19 cellular contexts compared by ENCODE assay signal in the genomic region with DNA sequence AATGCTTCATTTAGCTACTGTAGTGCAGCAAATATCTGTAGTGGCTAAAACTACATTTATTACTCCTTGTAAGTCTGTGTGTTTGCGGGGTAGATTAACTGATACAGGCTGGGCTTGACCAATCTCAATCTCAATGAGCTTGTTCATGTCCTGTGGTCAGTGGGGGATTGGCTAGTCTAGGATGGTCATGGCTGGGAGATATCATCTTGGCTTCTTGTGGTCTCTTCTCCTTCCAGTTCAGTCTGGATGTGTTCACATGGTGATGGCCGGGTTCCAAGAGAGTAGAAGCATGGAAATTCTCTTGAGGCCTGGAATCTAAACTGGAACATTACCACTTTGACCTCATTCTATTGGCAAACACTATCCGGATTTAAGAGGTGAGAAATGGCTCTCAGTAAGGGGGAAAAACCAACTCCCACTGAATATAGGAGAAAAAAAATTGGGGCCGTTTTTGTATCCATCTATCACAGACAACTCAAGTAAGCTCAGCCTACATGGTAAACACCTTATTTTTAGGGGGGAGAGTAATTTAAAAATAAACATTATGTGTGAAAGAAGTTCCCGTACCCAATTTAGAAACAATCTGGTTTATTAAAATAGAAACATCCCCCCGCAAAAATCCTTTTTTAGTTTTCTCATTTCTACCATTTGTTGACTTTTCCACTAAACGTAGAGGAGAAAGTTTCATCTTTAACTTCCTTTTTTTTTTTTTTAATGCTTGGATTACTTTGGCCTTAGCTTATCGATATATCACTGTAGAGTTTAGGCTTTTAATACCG.
A peak's percentile ranks its signal among the peaks of the same experiment; 100 is the strongest.
DNase-seq lines count a peak whose midpoint lies in the region; ATAC-seq, FAIRE-seq and TF ChIP-seq lines count a peak whose summit lies in the region.
"Had no signal": no experiment of that assay in that cellular context is flagged by ENCODE, and none has a peak within 500 bp of the region (broad histone marks: within the 10 kb centered on the region; RNA-seq: fewer than 3 reads in every experiment).

No MANE protein-coding gene starts in this region.

- no peak for TF ChIP-seq EP300 in GM12878 (IDR thresholded peaks at IDR 0.05; ENCODE audit: borderline replicate concordance in 1 of 2, control insufficient read depth in 1 of 2, low read depth in 2 of 2, low read length in 2 of 2)

- no peak overlapping the region for H3K27ac ChIP-seq in GM12878 (ENCODE audit: control insufficient read depth, insufficient read depth)
- H3K27ac ChIP-seq in right cardiac atrium (ENCODE audit: low read length): no peak overlapping the region
- H3K27ac ChIP-seq: cardiac muscle cell, tibial nerve had no signal

- H3K4me3 ChIP-seq in GM12878 (no peak overlapping the region), right cardiac atrium (ENCODE audit: low read length) (no peak overlapping the region)
- H3K4me3 ChIP-seq: cardiac muscle cell, tibial nerve had no signal

- no peaks in the 10 kb centered on the region for H4K20me1 ChIP-seq in GM12878 (ENCODE audit: control insufficient read depth, insufficient read depth)

- H3K36me3 ChIP-seq in GM12878 (ENCODE audit: control insufficient read depth in 2 of 2, insufficient read depth in 2 of 2, low read length in 1 of 2): no peaks in the 10 kb centered on the region
- H3K36me3 ChIP-seq: cardiac muscle cell, tibial nerve had no signal

- in situ Hi-C loops in KBM-7 (cut with MboI; ENCODE audit: low pct_unique_long_range_greater_than_20kb, low sequenced_read_pairs) (no loop called here), GM12878 (cut with MboI) (no loop called here), GM13977 (cut with MboI; ENCODE audit: low pct_unique_long_range_greater_than_20kb, low sequenced_read_pairs, unreplicated experiment) (no loop called here)

- H3K9me3 ChIP-seq in GM12878 (replicated peaks; ENCODE audit: control insufficient read depth, insufficient read depth, low read length): no peaks in the 10 kb centered on the region
- no peaks in the 10 kb centered on the region for H3K9me3 ChIP-seq in right cardiac atrium (ENCODE audit: control insufficient read depth, low read length)
- H3K9me3 ChIP-seq: tibial nerve had no signal

- SMC1A ChIA-PET in GM12878 (lab: Charles Lee; ENCODE audit: uncharacterized antibody, unreplicated experiment): interaction anchor here (0.6 to 1.9 kb wide), 6 partner anchors 9 to 131 kb away, joined by 3 to 12 read pairs (median 4); no protein-coding TSS in a partner anchor

- TF ChIP-seq CTCF in GM12878 (IDR thresholded peaks at IDR 0.05 in 2 of 3, conservative IDR thresholded peaks at IDR 0.05 in 1 of 3; ENCODE audit: control insufficient read depth in 2 of 3, extremely low read depth in 1 of 3, insufficient read depth in 1 of 3, low read depth in 3 of 3, low read length in 3 of 3): no peak
- TF ChIP-seq CTCF in GM13977 (IDR thresholded peaks at IDR 0.05; ENCODE audit: extremely low read depth, insufficient read depth, missing control alignments): no peak

- RAD21 ChIA-PET in GM12878 (lab: Charles Lee; ENCODE audit: unreplicated experiment): no interaction called here

- H2AFZ ChIP-seq in GM12878 (ENCODE audit: control insufficient read depth, low read depth, low read length): no peak overlapping the region

- intact Hi-C loops in GM12878 (cut with micrococcal nuclease; ENCODE audit: unreplicated experiment) (no loop called here), right cardiac atrium (cut with DNase I) (no loop called here)

- no peak for TF ChIP-seq POLR2A in GM12878 (IDR thresholded peaks at IDR 0.05; ENCODE audit: low read depth, low read length)

- no peak for FAIRE-seq in GM12878 (lab: Jason Lieb, UNC)

- CTCF ChIA-PET in GM12878 (lab: Yijun Ruan, JAX): interaction anchor here (1.6 kb wide), 1 partner anchor 15 kb away, joined by 4 read pairs; no protein-coding TSS in a partner anchor

- TF ChIP-seq RAD21 in GM12878 (IDR thresholded peaks at IDR 0.05; ENCODE audit: insufficient read depth, low read depth, low read length): no peak

- no peaks in the 10 kb centered on the region for H3K27me3 ChIP-seq in GM12878 (replicated peaks in 1 of 2; ENCODE audit: control insufficient read depth in 2 of 2, insufficient read depth in 2 of 2, low read length in 1 of 2)
- H3K27me3 ChIP-seq in right cardiac atrium (ENCODE audit: control insufficient read depth, insufficient read depth): no peaks in the 10 kb centered on the region
- H3K27me3 ChIP-seq: cardiac muscle cell, tibial nerve had no signal

- H3K4me1 ChIP-seq in GM12878 (ENCODE audit: control insufficient read depth, insufficient read depth, low read length): peaks cover 2% of the 10 kb centered on the region; the same call in 1 of the 2 replicates
- peaks cover 2% of the 10 kb centered on the region for H3K4me1 ChIP-seq in right cardiac atrium (ENCODE audit: control insufficient read depth, insufficient read depth, low read length)
- H3K4me1 ChIP-seq: tibial nerve had no signal

- DNase-seq in CMK (ENCODE audit: low read depth) (peak; percentile 80), KBM-7 (peak; percentile 25), GM12878 (ENCODE audit: low read depth, low spot score) (no peak), right cardiac atrium (peak; percentile 42 to 77 (median 59)), GM13977 (ENCODE audit: low spot score) (no peak), germinal center (ENCODE audit: low spot score) (no peak), T-helper 1 cell (no peak), NCI-H1417 (lab: John Stamatoyannopoulos, UW) (no peak)
- DNase-seq: activated CD4-positive, alpha-beta memory T cell treated with anti-CD3 and anti-CD28 coated beads for 36 hours; activated naive CD8-positive, alpha-beta T cell treated with anti-CD3 and anti-CD28 coated beads, Interleukin-2, amount 10 ng/mL, durations not matched to agents 7 days and 5 days; CD8-positive, alpha-beta T cell; hippocampal formation; NCI-H146; NCI-H510A treated with DMSO at 0.1 percent for 48 hours; stimulated activated CD4-positive, alpha-beta T cell treated with anti-CD3 and anti-CD28 coated beads, Interleukin-4, amount 100 ng/mL, for 1 hour; stimulated activated naive CD4-positive, alpha-beta T cell treated with Interleukin-2 at 50 U/mL for 16 hours; T-helper 9 cell had no signal

- no peak overlapping the region for H3K4me2 ChIP-seq in GM12878 (ENCODE audit: control insufficient read depth, insufficient read depth)

- no peak; the same call in 2 of the 3 replicates for ATAC-seq in GM12878
- peak; percentile 88 to 92 for ATAC-seq in right cardiac atrium
- ATAC-seq: CD8-positive, alpha-beta T cell had no signal

- BruUV-seq in GM12878 (replicated peaks; lab: Mats Ljungman, UMichigan): no TSS peak

- POLR2A ChIA-PET in GM12878 (lab: Charles Lee): interaction anchor here (0.7 kb wide), 1 partner anchor 86 kb away, joined by 3 read pairs; no protein-coding TSS in a partner anchor

- no peak overlapping the region for H3K9ac ChIP-seq in GM12878 (ENCODE audit: control insufficient read depth, insufficient read depth, low read length)

- WGBS in GM12878 (ENCODE audit: insufficient coverage, insufficient replicate concordance, low lambda C conversion rate, missing lambda C conversion rate): 30% methylated on average over 9 of the region's 9 CpGs
- WGBS in right cardiac atrium: 50% methylated on average over 9 of the region's 9 CpGs

- no peaks in the 10 kb centered on the region for H3K79me2 ChIP-seq in GM12878 (ENCODE audit: control insufficient read depth, insufficient read depth, low read length)

TF ChIP-seq in GM12878, 131 proteins besides CTCF, POLR2A, EP300 and RAD21 (continues in another document):
- TF ChIP-seq MEF2A (IDR thresholded peaks at IDR 0.05; ENCODE audit: insufficient read depth, low read depth, low read length) (peak; percentile 90), CHD4 (IDR thresholded peaks at IDR 0.05) (no peak), SREBF2 (IDR thresholded peaks at IDR 0.05; ENCODE audit: low read length) (no peak), NR2F1 (conservative IDR thresholded peaks at IDR 0.05) (no peak), EGR1 (IDR thresholded peaks at IDR 0.05; ENCODE audit: borderline replicate concordance in 1 of 2, low read depth in 2 of 2, low read length in 2 of 2) (no peak), MEF2B (IDR thresholded peaks at IDR 0.05; ENCODE audit: partially characterized antibody, poor library complexity, severe bottlenecking) (peak; percentile 77)
- TF ChIP-seq, protein P1, sequence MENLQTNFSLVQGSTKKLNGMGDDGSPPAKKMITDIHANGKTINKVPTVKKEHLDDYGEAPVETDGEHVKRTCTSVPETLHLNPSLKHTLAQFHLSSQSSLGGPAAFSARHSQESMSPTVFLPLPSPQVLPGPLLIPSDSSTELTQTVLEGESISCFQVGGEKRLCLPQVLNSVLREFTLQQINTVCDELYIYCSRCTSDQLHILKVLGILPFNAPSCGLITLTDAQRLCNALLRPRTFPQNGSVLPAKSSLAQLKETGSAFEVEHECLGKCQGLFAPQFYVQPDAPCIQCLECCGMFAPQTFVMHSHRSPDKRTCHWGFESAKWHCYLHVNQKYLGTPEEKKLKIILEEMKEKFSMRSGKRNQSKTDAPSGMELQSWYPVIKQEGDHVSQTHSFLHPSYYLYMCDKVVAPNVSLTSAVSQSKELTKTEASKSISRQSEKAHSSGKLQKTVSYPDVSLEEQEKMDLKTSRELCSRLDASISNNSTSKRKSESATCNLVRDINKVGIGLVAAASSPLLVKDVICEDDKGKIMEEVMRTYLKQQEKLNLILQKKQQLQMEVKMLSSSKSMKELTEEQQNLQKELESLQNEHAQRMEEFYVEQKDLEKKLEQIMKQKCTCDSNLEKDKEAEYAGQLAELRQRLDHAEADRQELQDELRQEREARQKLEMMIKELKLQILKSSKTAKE (IDR thresholded peaks at IDR 0.05; ENCODE audit: low read depth, poor library complexity, severe bottlenecking): no peak
- TF ChIP-seq, protein P2, sequence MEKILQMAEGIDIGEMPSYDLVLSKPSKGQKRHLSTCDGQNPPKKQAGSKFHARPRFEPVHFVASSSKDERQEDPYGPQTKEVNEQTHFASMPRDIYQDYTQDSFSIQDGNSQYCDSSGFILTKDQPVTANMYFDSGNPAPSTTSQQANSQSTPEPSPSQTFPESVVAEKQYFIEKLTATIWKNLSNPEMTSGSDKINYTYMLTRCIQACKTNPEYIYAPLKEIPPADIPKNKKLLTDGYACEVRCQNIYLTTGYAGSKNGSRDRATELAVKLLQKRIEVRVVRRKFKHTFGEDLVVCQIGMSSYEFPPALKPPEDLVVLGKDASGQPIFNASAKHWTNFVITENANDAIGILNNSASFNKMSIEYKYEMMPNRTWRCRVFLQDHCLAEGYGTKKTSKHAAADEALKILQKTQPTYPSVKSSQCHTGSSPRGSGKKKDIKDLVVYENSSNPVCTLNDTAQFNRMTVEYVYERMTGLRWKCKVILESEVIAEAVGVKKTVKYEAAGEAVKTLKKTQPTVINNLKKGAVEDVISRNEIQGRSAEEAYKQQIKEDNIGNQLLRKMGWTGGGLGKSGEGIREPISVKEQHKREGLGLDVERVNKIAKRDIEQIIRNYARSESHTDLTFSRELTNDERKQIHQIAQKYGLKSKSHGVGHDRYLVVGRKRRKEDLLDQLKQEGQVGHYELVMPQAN (conservative IDR thresholded peaks at IDR 0.05): no peak

Comparison
In these comparisons a context has a peak if more than half of its experiments do, and no peak if none do; other contexts are left out.
1. DNase-seq: peak in CMK (single experiment), KBM-7 (single experiment) and right cardiac atrium (3 of 3); none in GM12878 (single experiment), GM13977 (single experiment), germinal center (single experiment), T-helper 1 cell (0 of 5) and NCI-H1417 (0 of 3).